ENCODE assay signal across 12 cellular contexts in genomic region chr3:74897006-74897405, GRCh38.
A peak's percentile ranks its signal among the peaks of the same experiment; 100 is the strongest.
DNase-seq lines count a peak whose midpoint lies in the region; ATAC-seq and TF ChIP-seq lines count a peak whose summit lies in the region.
"Had no signal": no experiment of that assay in that cellular context is flagged by ENCODE, and none has a peak within 500 bp of the region (broad histone marks: within the 10 kb centered on the region; RNA-seq: fewer than 3 reads in every experiment).

No MANE protein-coding gene starts in this region.

- H3K4me1 Mint-ChIP-seq in endodermal cell: no peaks in the 10 kb centered on the region
- H3K4me1 Mint-ChIP-seq in progenitor cell of endocrine pancreas (ENCODE audit: low read depth): no peaks in the 10 kb centered on the region

- H3K9me3 Mint-ChIP-seq in endodermal cell: no peaks in the 10 kb centered on the region
- H3K9me3 Mint-ChIP-seq in progenitor cell of endocrine pancreas (ENCODE audit: low read depth): no peaks in the 10 kb centered on the region

- DNase-seq in DMS 273 (lab: John Stamatoyannopoulos, UW; ENCODE audit: unreplicated experiment): peak; percentile 4
- DNase-seq in DMS 273 treated with DMSO at 0.1 percent for 48 hours (lab: John Stamatoyannopoulos, UW): no peak
- DNase-seq in NCI-H748 (lab: John Stamatoyannopoulos, UW; ENCODE audit: unreplicated experiment): peak; percentile 51
- no peak for DNase-seq in endodermal cell
- no peak for DNase-seq in progenitor cell of endocrine pancreas (ENCODE audit: low spot score, unreplicated experiment)
- DNase-seq in SIG-M5 treated with dmso at 0.1 percent for 504 hours (lab: John Stamatoyannopoulos, UW; ENCODE audit: unreplicated experiment): no peak
- DNase-seq in COR-L47 (lab: John Stamatoyannopoulos, UW): no peak
- DNase-seq: 8988T; activated CD4-positive, alpha-beta T cell treated with anti-CD3 and anti-CD28 coated beads for 1 hour; heart left ventricle; NCI-H1694 treated with DMSO at 0.1 percent for 48 hours had no signal

- no peaks in the 10 kb centered on the region for H3K4me1 ChIP-seq in endodermal cell (ENCODE audit: control insufficient read depth, insufficient read depth, low read length)
- H3K4me1 ChIP-seq: heart left ventricle had no signal

- no peak overlapping the region for H3K27ac ChIP-seq in endodermal cell (ENCODE audit: low read depth, low read length)
- H3K27ac ChIP-seq: heart left ventricle had no signal

- H3K9me3 ChIP-seq in endodermal cell (ENCODE audit: control insufficient read depth, low read length): no peaks in the 10 kb centered on the region
- H3K9me3 ChIP-seq: heart left ventricle had no signal

- TF ChIP-seq CTCF in endodermal cell (conservative IDR thresholded peaks at IDR 0.05) (peak; percentile 75), progenitor cell of endocrine pancreas (IDR thresholded peaks at IDR 0.05; ENCODE audit: unreplicated experiment) (peak; percentile 47)

- H3K36me3 Mint-ChIP-seq in endodermal cell (ENCODE audit: low read depth) (no peaks in the 10 kb centered on the region), progenitor cell of endocrine pancreas (ENCODE audit: insufficient read depth) (no peaks in the 10 kb centered on the region)

- no peaks in the 10 kb centered on the region for H3K36me3 ChIP-seq in endodermal cell (ENCODE audit: control insufficient read depth, insufficient read depth, low read length)
- H3K36me3 ChIP-seq: heart left ventricle had no signal

- no peak overlapping the region for H3K4me3 ChIP-seq in endodermal cell (ENCODE audit: low read length)
- H3K4me3 ChIP-seq: heart left ventricle had no signal

- ATAC-seq in GM19324 (IDR thresholded peaks at IDR 0.05; ENCODE audit: low FRiP score, unreplicated experiment): no peak
- ATAC-seq: heart left ventricle had no signal

- H3K4me3 Mint-ChIP-seq in endodermal cell: no peak overlapping the region
- H3K4me3 Mint-ChIP-seq in progenitor cell of endocrine pancreas (ENCODE audit: low read depth): no peak overlapping the region

- H3K9ac ChIP-seq in endodermal cell (ENCODE audit: extremely low read depth, low read length, poor library complexity, severe bottlenecking): no peak overlapping the region

- WGBS in endodermal cell (ENCODE audit: insufficient coverage in 1 of 2, insufficient read length in 1 of 2), 2 experiments: 74 to 100% methylated on average over 1 to 2 of the region's 2 CpGs

- H3K27me3 Mint-ChIP-seq in endodermal cell (ENCODE audit: insufficient read depth) (no peaks in the 10 kb centered on the region), progenitor cell of endocrine pancreas (no peaks in the 10 kb centered on the region)

- H3K27ac Mint-ChIP-seq in endodermal cell (no peak overlapping the region), progenitor cell of endocrine pancreas (no peak overlapping the region)

- H3K27me3 ChIP-seq in endodermal cell (ENCODE audit: control insufficient read depth, insufficient read depth, low read length, poor library complexity, severe bottlenecking): no peaks in the 10 kb centered on the region
- H3K27me3 ChIP-seq: heart left ventricle had no signal

Comparison
In these comparisons a context has a peak if more than half of its experiments do, and no peak if none do; other contexts are left out.
1. DNase-seq: peak in DMS 273 (single experiment) and NCI-H748 (single experiment); none in DMS 273 treated with DMSO at 0.1 percent for 48 hours (single experiment), endodermal cell (single experiment), progenitor cell of endocrine pancreas (single experiment), SIG-M5 treated with dmso at 0.1 percent for 504 hours (single experiment) and COR-L47 (single experiment).